Comparison of ENCODE assay signal across 25 cellular contexts in the genomic region with DNA sequence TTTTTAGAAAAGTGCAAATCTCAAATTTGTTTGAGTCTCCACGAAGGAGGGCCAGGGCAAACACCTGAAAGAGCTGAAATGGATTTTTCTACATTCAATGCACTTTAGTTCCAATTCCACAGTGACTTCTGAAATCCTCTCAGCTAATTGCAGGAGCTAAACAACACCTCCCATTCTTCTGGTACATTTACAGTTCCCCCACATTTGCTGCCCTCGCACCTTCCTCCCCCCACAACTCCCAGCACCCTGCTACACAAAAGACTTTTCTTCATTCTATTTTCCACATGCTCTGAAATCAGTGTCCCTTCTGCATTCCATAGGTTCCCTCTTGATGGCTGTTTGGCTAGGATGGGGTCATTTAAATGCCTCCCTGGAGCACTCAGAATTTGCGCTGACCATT. TPM values are rescaled to one million over a fixed set of nuclear protein-coding genes. Genes with fewer than 3 reads are reported as not detected.
A peak's percentile ranks its signal among the peaks of the same experiment; 100 is the strongest.
DNase-seq lines count a peak whose midpoint lies in the region; ATAC-seq, FAIRE-seq and TF ChIP-seq lines count a peak whose summit lies in the region.
"Had no signal": no experiment of that assay in that cellular context is flagged by ENCODE, and none has a peak within 500 bp of the region (broad histone marks: within the 10 kb centered on the region; RNA-seq: fewer than 3 reads in every experiment).

No MANE protein-coding gene starts in this region.

- TF ChIP-seq POLR2A in endothelial cell of umbilical vein (IDR thresholded peaks at IDR 0.05; ENCODE audit: low read depth, low read length), result no peak

- dilution Hi-C loops in endothelial cell of umbilical vein (cut with MboI; ENCODE audit: extremely low pct_ligation_motif_present, low sequenced_read_pairs), result no loop called here

- BruUV-seq in endothelial cell of umbilical vein (replicated peaks; lab: Mats Ljungman, UMichigan), result no TSS peak

- no peak for FAIRE-seq in endothelial cell of umbilical vein (lab: Jason Lieb, UNC)
- FAIRE-seq in small intestine (lab: Jason Lieb, UNC), result no peak
- FAIRE-seq: colon, H54, RCC 7860 had no signal

- no peak for TF ChIP-seq CTCF in heart right ventricle (IDR thresholded peaks at IDR 0.05)
- TF ChIP-seq CTCF in VCaP (conservative IDR thresholded peaks at IDR 0.05), result no peak
- TF ChIP-seq CTCF in endothelial cell of umbilical vein (IDR thresholded peaks at IDR 0.05; ENCODE audit: extremely low read depth in 1 of 2, insufficient read depth in 1 of 2, low read depth in 1 of 2, low read length in 2 of 2), result no peak
- TF ChIP-seq CTCF in type B pancreatic cell (conservative IDR thresholded peaks at IDR 0.05), result no peak

- H3K9me3 ChIP-seq in heart right ventricle (no peaks in the 10 kb centered on the region), endothelial cell of umbilical vein (replicated peaks; ENCODE audit: control insufficient read depth, insufficient read depth, low read length) (no peaks in the 10 kb centered on the region), small intestine (ENCODE audit: control insufficient read depth, low read depth) (no peaks in the 10 kb centered on the region)
- H3K9me3 ChIP-seq: body of pancreas, spleen had no signal

- H3K4me3 ChIP-seq in heart right ventricle, result no peak overlapping the region
- no peak overlapping the region for H3K4me3 ChIP-seq in endothelial cell of umbilical vein (replicated peaks in 1 of 3; ENCODE audit: insufficient read depth in 1 of 3, low read depth in 1 of 3, low read length in 3 of 3)
- H3K4me3 ChIP-seq in small intestine (ENCODE audit: low read depth in 1 of 2, low read length in 2 of 2), result no peak overlapping the region
- H3K4me3 ChIP-seq: body of pancreas, spleen had no signal

- H3K27ac Mint-ChIP-seq in type B pancreatic cell, result no peak overlapping the region
- H3K27ac Mint-ChIP-seq: activated CD4-positive, alpha-beta memory T cell treated with anti-CD3 and anti-CD28 coated beads for 36 hours; progenitor cell of endocrine pancreas; T-helper 17 cell had no signal

- H3K9ac ChIP-seq in endothelial cell of umbilical vein (replicated peaks; ENCODE audit: extremely low read depth, insufficient read depth, low read length), result no peak overlapping the region

- H3K4me1 ChIP-seq in heart right ventricle (peaks cover 2 to 59% (median 42%) of the 10 kb centered on the region in 9 donors), endothelial cell of umbilical vein (ENCODE audit: control insufficient read depth, extremely low read depth, insufficient read depth, low read length) (peaks cover 33% of the 10 kb centered on the region), small intestine (ENCODE audit: control insufficient read depth in 2 of 2, insufficient read depth in 1 of 2, low read depth in 1 of 2, low read length in 1 of 2) (peaks cover 4 to 9% of the 10 kb centered on the region in 2 donors)

- no peaks in the 10 kb centered on the region for H4K20me1 ChIP-seq in endothelial cell of umbilical vein (replicated peaks; ENCODE audit: control insufficient read depth, extremely low read depth, insufficient read depth, low read length)

- no peaks in the 10 kb centered on the region for H3K9me3 Mint-ChIP-seq in type B pancreatic cell
- H3K9me3 Mint-ChIP-seq: activated CD4-positive, alpha-beta memory T cell treated with anti-CD3 and anti-CD28 coated beads for 36 hours had no signal

- H3K4me2 ChIP-seq in endothelial cell of umbilical vein (ENCODE audit: insufficient read depth, low read length), result peak overlapping the region; percentile 20

- WGBS in heart right ventricle, 2 donors, result 77 to 95% methylated on average over 3 of the region's 3 CpGs
- 38 to 62% (median 55%) methylated on average over 3 of the region's 3 CpGs for WGBS in small intestine, 3 donors

- POLR2A ChIA-PET in endothelial cell of umbilical vein (lab: Charles Lee), result no interaction called here

- H3K4me3 Mint-ChIP-seq in type B pancreatic cell, result no peak overlapping the region
- H3K4me3 Mint-ChIP-seq: activated CD4-positive, alpha-beta memory T cell treated with anti-CD3 and anti-CD28 coated beads for 36 hours; neural crest cell had no signal

- H2AFZ ChIP-seq in endothelial cell of umbilical vein (ENCODE audit: low read depth, low read length), result no peak overlapping the region

- no peaks in the 10 kb centered on the region for H3K9me1 ChIP-seq in endothelial cell of umbilical vein (replicated peaks; ENCODE audit: control insufficient read depth, extremely low read depth, insufficient read depth, low read length)

- H3K36me3 Mint-ChIP-seq in type B pancreatic cell, result no peaks in the 10 kb centered on the region
- H3K36me3 Mint-ChIP-seq: activated CD4-positive, alpha-beta memory T cell treated with anti-CD3 and anti-CD28 coated beads for 36 hours had no signal

- intact Hi-C loops in heart right ventricle (cut with DNase I) (loop anchor here in 5 of 10 donors (1.0 to 10.0 kb wide), 6 partner anchors 39 to 199 kb away; no protein-coding TSS in a partner anchor), left ventricle myocardium superior (cut with micrococcal nuclease) (loop anchor here (10.0 kb wide), 1 partner anchor 171 kb away; no protein-coding TSS in a partner anchor), endothelial cell of umbilical vein (cut with micrococcal nuclease) (no loop called here)

- H3K79me2 ChIP-seq in endothelial cell of umbilical vein (ENCODE audit: control insufficient read depth, insufficient read depth, low read length), result no peaks in the 10 kb centered on the region

- H3K4me1 Mint-ChIP-seq in type B pancreatic cell (ENCODE audit: unreplicated experiment), result peaks cover 16% of the 10 kb centered on the region

- DNase-seq in heart right ventricle (no peak), left ventricle myocardium superior (no peak), endothelial cell of umbilical vein (ENCODE audit: low read depth, low spot score) (no peak), small intestine (no peak), type B pancreatic cell (ENCODE audit: extremely low spot score, unreplicated experiment) (no peak)
- DNase-seq: activated CD4-positive, alpha-beta memory T cell treated with anti-CD3 and anti-CD28 coated beads for 36 hours; DMS53; GDM1; glutamatergic neuron; midbrain; NCI-H1436; NCI-H2107; NCI-H510A; spleen; stimulated activated CD4-positive, alpha-beta T cell treated with anti-CD3 and anti-CD28 coated beads, Interleukin-4, amount 100 ng/mL, for 1 hour; stimulated activated naive CD4-positive, alpha-beta T cell treated with Interleukin-2 at 50 U/mL for 16 hours; T-helper 17 cell had no signal

- H3K36me3 ChIP-seq in heart right ventricle (no peaks in the 10 kb centered on the region), endothelial cell of umbilical vein (ENCODE audit: control insufficient read depth in 2 of 2, extremely low read depth in 1 of 2, insufficient read depth in 2 of 2, low read length in 2 of 2) (no peaks in the 10 kb centered on the region), small intestine (ENCODE audit: control insufficient read depth in 2 of 2, insufficient read depth in 2 of 2, low read length in 2 of 2) (no peaks in the 10 kb centered on the region)
- H3K36me3 ChIP-seq: spleen had no signal

- CTCF ChIA-PET in endothelial cell of umbilical vein (lab: Charles Lee), result interaction anchor here (1.0 kb wide), 2 partner anchors 44 to 204 kb away, joined by 3 read pairs; no protein-coding TSS in a partner anchor

- H3K27me3 ChIP-seq in heart right ventricle (peaks cover 0 to 22% (median 0%) of the 10 kb centered on the region in 7 donors), endothelial cell of umbilical vein (ENCODE audit: control insufficient read depth in 2 of 2, insufficient read depth in 2 of 2, low read length in 2 of 2) (no peaks in the 10 kb centered on the region), small intestine (ENCODE audit: control insufficient read depth in 2 of 2, insufficient read depth in 2 of 2, low read length in 2 of 2) (no peaks in the 10 kb centered on the region)
- H3K27me3 ChIP-seq: body of pancreas had no signal

- H3K27me3 Mint-ChIP-seq in type B pancreatic cell, result peaks cover 48% of the 10 kb centered on the region

- no peak for ATAC-seq in heart right ventricle
- no peak for ATAC-seq in left ventricle myocardium superior
- no peak for ATAC-seq in HG02642 (IDR thresholded peaks at IDR 0.05; ENCODE audit: poor library complexity, unreplicated experiment)

- peak overlapping the region in 9 of 10 donors; percentile 14 to 72 (median 58) for H3K27ac ChIP-seq in heart right ventricle
- H3K27ac ChIP-seq in VCaP, result peak overlapping the region; percentile 59
- peak overlapping the region; percentile 51 for H3K27ac ChIP-seq in endothelial cell of umbilical vein (ENCODE audit: insufficient read depth, low read depth, low read length)
- H3K27ac ChIP-seq in small intestine (ENCODE audit: low read depth in 1 of 2, low read length in 1 of 2), result peak overlapping the region; percentile 69 to 86
- H3K27ac ChIP-seq: spleen had no signal

TF ChIP-seq in endothelial cell of umbilical vein, 7 proteins besides CTCF, POLR2A, EP300 and RAD21:
- TF ChIP-seq, protein P1, sequence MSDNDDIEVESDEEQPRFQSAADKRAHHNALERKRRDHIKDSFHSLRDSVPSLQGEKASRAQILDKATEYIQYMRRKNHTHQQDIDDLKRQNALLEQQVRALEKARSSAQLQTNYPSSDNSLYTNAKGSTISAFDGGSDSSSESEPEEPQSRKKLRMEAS (IDR thresholded peaks at IDR 0.05; ENCODE audit: insufficient read depth, insufficient read length), result no peak
- TF ChIP-seq GATA2 (IDR thresholded peaks at IDR 0.05; ENCODE audit: insufficient read depth, insufficient read length, low read depth, low read length), result no peak
- TF ChIP-seq FOS (IDR thresholded peaks at IDR 0.05; ENCODE audit: borderline replicate concordance, insufficient read depth, low read length), result no peak
- no peak for TF ChIP-seq EZH2 (IDR thresholded peaks at IDR 0.05; ENCODE audit: borderline replicate concordance, low read depth, low read length, severe bottlenecking)
- no peak for TF ChIP-seq JUN (IDR thresholded peaks at IDR 0.05; ENCODE audit: borderline replicate concordance, insufficient read depth, insufficient read length, low read depth)
- no peak for TF ChIP-seq MYC (IDR thresholded peaks at IDR 0.05; ENCODE audit: low read depth, low read length)
- TF ChIP-seq POLR2AphosphoS5 (IDR thresholded peaks at IDR 0.05; ENCODE audit: insufficient read depth, low read depth, low read length), result no peak

RNA-seq across cellular contexts. Expression of a gene that starts 5.9 kb away (rescaled TPM):
- 10 to 100 TPM; 33.8 to 48.4 (median 41.2) TPM for total RNA-seq in heart right ventricle
- 10 to 100 TPM; 32.1 to 70.1 TPM for polyA plus RNA-seq in heart right ventricle
- total RNA-seq in left ventricle myocardium superior, result 40.9 TPM
- 34.4 and 53.9 TPM in 2 replicates for total RNA-seq in endothelial cell of umbilical vein
- 29.0 and 34.7 TPM in 2 replicates for polyA plus RNA-seq in endothelial cell of umbilical vein
- 16.6 and 22.8 TPM in 2 replicates for polyA plus RNA-seq in endothelial cell of umbilical vein (2011; cell fraction: cytosol; rRNA removed)
- 63.1 and 70.0 TPM in 2 replicates for polyA plus RNA-seq in endothelial cell of umbilical vein (2011; cell fraction: nucleus; rRNA removed)
- 41.1 and 51.9 TPM in 2 replicates for polyA plus RNA-seq in endothelial cell of umbilical vein (2012)
- 38.6 and 40.9 TPM in 2 replicates for polyA minus RNA-seq in endothelial cell of umbilical vein
- 3.3 TPM for polyA minus RNA-seq in endothelial cell of umbilical vein (2011; cell fraction: cytosol; rRNA and poly(A)+ RNA removed)
- 46.1 and 69.1 TPM in 2 replicates for polyA minus RNA-seq in endothelial cell of umbilical vein (2011; cell fraction: nucleus; rRNA and poly(A)+ RNA removed)
- 10 to 100 TPM; 25.2 to 34.2 (median 27.3) TPM for polyA plus RNA-seq in small intestine
- 10.7 and 25.7 TPM in 2 replicates for total RNA-seq in type B pancreatic cell (ENCODE audit: low replicate concordance)
